In the genomic region with DNA sequence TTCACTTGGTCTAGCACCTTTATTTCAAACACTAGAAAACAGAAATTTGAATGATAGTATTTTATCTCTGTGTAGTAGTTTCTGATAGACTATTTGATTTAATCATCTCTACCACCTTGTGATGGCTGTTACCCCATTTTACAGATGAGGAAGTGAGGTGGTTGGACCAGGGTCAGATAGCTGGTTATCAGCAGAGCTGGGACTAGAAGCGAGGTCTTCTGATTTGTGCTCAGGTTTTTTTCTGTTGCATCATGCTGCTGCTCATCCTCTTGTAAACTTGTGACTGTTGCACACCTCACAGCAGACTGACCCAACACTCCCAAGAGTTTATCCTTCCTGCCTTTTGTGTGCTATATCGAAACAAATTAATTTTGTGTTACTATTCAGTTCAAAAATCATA, we compare ENCODE assay signal across 1 cellular context.
TF ChIP-seq lines count a peak whose summit lies in the region.

No MANE protein-coding gene starts in this region.

TF ChIP-seq in K562, 482 proteins besides CTCF, POLR2A, EP300 and RAD21 (continued from another document and continues in another):
- TF ChIP-seq, protein P1, sequence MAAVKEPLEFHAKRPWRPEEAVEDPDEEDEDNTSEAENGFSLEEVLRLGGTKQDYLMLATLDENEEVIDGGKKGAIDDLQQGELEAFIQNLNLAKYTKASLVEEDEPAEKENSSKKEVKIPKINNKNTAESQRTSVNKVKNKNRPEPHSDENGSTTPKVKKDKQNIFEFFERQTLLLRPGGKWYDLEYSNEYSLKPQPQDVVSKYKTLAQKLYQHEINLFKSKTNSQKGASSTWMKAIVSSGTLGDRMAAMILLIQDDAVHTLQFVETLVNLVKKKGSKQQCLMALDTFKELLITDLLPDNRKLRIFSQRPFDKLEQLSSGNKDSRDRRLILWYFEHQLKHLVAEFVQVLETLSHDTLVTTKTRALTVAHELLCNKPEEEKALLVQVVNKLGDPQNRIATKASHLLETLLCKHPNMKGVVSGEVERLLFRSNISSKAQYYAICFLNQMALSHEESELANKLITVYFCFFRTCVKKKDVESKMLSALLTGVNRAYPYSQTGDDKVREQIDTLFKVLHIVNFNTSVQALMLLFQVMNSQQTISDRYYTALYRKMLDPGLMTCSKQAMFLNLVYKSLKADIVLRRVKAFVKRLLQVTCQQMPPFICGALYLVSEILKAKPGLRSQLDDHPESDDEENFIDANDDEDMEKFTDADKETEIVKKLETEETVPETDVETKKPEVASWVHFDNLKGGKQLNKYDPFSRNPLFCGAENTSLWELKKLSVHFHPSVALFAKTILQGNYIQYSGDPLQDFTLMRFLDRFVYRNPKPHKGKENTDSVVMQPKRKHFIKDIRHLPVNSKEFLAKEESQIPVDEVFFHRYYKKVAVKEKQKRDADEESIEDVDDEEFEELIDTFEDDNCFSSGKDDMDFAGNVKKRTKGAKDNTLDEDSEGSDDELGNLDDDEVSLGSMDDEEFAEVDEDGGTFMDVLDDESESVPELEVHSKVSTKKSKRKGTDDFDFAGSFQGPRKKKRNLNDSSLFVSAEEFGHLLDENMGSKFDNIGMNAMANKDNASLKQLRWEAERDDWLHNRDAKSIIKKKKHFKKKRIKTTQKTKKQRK (IDR thresholded peaks at IDR 0.05; ENCODE audit: borderline replicate concordance, low read depth, low read length), result no peak
- no peak for TF ChIP-seq KLF16 (IDR thresholded peaks at IDR 0.05)
- TF ChIP-seq, protein P2, sequence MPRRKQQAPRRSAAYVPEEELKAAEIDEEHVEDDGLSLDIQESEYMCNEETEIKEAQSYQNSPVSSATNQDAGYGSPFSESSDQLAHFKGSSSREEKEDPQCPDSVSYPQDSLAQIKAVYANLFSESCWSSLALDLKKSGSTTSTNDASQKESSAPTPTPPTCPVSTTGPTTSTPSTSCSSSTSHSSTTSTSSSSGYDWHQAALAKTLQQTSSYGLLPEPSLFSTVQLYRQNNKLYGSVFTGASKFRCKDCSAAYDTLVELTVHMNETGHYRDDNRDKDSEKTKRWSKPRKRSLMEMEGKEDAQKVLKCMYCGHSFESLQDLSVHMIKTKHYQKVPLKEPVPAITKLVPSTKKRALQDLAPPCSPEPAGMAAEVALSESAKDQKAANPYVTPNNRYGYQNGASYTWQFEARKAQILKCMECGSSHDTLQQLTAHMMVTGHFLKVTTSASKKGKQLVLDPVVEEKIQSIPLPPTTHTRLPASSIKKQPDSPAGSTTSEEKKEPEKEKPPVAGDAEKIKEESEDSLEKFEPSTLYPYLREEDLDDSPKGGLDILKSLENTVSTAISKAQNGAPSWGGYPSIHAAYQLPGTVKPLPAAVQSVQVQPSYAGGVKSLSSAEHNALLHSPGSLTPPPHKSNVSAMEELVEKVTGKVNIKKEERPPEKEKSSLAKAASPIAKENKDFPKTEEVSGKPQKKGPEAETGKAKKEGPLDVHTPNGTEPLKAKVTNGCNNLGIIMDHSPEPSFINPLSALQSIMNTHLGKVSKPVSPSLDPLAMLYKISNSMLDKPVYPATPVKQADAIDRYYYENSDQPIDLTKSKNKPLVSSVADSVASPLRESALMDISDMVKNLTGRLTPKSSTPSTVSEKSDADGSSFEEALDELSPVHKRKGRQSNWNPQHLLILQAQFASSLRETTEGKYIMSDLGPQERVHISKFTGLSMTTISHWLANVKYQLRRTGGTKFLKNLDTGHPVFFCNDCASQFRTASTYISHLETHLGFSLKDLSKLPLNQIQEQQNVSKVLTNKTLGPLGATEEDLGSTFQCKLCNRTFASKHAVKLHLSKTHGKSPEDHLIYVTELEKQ (CRISPR knock-in tag; IDR thresholded peaks at IDR 0.05), result no peak
- TF ChIP-seq MCM2 (IDR thresholded peaks at IDR 0.05; ENCODE audit: low read depth), result no peak
- TF ChIP-seq, protein P3, sequence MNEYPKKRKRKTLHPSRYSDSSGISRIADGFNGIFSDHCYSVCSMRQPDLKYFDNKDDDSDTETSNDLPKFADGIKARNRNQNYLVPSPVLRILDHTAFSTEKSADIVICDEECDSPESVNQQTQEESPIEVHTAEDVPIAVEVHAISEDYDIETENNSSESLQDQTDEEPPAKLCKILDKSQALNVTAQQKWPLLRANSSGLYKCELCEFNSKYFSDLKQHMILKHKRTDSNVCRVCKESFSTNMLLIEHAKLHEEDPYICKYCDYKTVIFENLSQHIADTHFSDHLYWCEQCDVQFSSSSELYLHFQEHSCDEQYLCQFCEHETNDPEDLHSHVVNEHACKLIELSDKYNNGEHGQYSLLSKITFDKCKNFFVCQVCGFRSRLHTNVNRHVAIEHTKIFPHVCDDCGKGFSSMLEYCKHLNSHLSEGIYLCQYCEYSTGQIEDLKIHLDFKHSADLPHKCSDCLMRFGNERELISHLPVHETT (CRISPR knock-in tag; conservative IDR thresholded peaks at IDR 0.05 in 1 of 2, IDR thresholded peaks at IDR 0.05 in 1 of 2), result no peak
- no peak for TF ChIP-seq BRF1 (IDR thresholded peaks at IDR 0.05; ENCODE audit: borderline replicate concordance, extremely low read depth, insufficient read length)
- TF ChIP-seq TAF9B (IDR thresholded peaks at IDR 0.05; ENCODE audit: partially characterized antibody), result no peak
- TF ChIP-seq, protein P4, sequence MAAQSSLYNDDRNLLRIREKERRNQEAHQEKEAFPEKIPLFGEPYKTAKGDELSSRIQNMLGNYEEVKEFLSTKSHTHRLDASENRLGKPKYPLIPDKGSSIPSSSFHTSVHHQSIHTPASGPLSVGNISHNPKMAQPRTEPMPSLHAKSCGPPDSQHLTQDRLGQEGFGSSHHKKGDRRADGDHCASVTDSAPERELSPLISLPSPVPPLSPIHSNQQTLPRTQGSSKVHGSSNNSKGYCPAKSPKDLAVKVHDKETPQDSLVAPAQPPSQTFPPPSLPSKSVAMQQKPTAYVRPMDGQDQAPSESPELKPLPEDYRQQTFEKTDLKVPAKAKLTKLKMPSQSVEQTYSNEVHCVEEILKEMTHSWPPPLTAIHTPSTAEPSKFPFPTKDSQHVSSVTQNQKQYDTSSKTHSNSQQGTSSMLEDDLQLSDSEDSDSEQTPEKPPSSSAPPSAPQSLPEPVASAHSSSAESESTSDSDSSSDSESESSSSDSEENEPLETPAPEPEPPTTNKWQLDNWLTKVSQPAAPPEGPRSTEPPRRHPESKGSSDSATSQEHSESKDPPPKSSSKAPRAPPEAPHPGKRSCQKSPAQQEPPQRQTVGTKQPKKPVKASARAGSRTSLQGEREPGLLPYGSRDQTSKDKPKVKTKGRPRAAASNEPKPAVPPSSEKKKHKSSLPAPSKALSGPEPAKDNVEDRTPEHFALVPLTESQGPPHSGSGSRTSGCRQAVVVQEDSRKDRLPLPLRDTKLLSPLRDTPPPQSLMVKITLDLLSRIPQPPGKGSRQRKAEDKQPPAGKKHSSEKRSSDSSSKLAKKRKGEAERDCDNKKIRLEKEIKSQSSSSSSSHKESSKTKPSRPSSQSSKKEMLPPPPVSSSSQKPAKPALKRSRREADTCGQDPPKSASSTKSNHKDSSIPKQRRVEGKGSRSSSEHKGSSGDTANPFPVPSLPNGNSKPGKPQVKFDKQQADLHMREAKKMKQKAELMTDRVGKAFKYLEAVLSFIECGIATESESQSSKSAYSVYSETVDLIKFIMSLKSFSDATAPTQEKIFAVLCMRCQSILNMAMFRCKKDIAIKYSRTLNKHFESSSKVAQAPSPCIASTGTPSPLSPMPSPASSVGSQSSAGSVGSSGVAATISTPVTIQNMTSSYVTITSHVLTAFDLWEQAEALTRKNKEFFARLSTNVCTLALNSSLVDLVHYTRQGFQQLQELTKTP (IDR thresholded peaks at IDR 0.05; ENCODE audit: low read depth in 1 of 2, partially characterized antibody in 2 of 2), result no peak
- TF ChIP-seq, protein P5, sequence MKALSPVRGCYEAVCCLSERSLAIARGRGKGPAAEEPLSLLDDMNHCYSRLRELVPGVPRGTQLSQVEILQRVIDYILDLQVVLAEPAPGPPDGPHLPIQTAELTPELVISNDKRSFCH (CRISPR knock-in tag; IDR thresholded peaks at IDR 0.05), result no peak
- TF ChIP-seq, protein P5 (tag; IDR thresholded peaks at IDR 0.05), result no peak
- TF ChIP-seq C11orf30 (IDR thresholded peaks at IDR 0.05; ENCODE audit: low read depth), result no peak
- TF ChIP-seq NRF1 (conservative IDR thresholded peaks at IDR 0.05 in 1 of 2, IDR thresholded peaks at IDR 0.05 in 1 of 2), result no peak; a peak in 1 of 4 replicates
- 0 out of 2 replicates have a peak, but pooled peaks have one; percentile 14 for TF ChIP-seq ETV1 (tag; conservative IDR thresholded peaks at IDR 0.05; ENCODE audit: low read depth)
- TF ChIP-seq POLR2AphosphoS5 (IDR thresholded peaks at IDR 0.05; ENCODE audit: control insufficient read depth, insufficient read depth, low read depth, low read length), result no peak
- TF ChIP-seq, protein P6, sequence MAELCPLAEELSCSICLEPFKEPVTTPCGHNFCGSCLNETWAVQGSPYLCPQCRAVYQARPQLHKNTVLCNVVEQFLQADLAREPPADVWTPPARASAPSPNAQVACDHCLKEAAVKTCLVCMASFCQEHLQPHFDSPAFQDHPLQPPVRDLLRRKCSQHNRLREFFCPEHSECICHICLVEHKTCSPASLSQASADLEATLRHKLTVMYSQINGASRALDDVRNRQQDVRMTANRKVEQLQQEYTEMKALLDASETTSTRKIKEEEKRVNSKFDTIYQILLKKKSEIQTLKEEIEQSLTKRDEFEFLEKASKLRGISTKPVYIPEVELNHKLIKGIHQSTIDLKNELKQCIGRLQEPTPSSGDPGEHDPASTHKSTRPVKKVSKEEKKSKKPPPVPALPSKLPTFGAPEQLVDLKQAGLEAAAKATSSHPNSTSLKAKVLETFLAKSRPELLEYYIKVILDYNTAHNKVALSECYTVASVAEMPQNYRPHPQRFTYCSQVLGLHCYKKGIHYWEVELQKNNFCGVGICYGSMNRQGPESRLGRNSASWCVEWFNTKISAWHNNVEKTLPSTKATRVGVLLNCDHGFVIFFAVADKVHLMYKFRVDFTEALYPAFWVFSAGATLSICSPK (IDR thresholded peaks at IDR 0.05; ENCODE audit: borderline replicate concordance), result no peak
- no peak for TF ChIP-seq ZNF583 (CRISPR knock-in tag; IDR thresholded peaks at IDR 0.05)
- no peak for TF ChIP-seq CBFB (CRISPR knock-in tag; IDR thresholded peaks at IDR 0.05)
- TF ChIP-seq RBBP5 (IDR thresholded peaks at IDR 0.05; ENCODE audit: borderline replicate concordance, insufficient read depth, low read length, poor library complexity, severe bottlenecking), result no peak
- TF ChIP-seq SMARCA4 (IDR thresholded peaks at IDR 0.05), result peak; percentile 51; the same call in 1 of the 2 replicates
- TF ChIP-seq, protein P7, sequence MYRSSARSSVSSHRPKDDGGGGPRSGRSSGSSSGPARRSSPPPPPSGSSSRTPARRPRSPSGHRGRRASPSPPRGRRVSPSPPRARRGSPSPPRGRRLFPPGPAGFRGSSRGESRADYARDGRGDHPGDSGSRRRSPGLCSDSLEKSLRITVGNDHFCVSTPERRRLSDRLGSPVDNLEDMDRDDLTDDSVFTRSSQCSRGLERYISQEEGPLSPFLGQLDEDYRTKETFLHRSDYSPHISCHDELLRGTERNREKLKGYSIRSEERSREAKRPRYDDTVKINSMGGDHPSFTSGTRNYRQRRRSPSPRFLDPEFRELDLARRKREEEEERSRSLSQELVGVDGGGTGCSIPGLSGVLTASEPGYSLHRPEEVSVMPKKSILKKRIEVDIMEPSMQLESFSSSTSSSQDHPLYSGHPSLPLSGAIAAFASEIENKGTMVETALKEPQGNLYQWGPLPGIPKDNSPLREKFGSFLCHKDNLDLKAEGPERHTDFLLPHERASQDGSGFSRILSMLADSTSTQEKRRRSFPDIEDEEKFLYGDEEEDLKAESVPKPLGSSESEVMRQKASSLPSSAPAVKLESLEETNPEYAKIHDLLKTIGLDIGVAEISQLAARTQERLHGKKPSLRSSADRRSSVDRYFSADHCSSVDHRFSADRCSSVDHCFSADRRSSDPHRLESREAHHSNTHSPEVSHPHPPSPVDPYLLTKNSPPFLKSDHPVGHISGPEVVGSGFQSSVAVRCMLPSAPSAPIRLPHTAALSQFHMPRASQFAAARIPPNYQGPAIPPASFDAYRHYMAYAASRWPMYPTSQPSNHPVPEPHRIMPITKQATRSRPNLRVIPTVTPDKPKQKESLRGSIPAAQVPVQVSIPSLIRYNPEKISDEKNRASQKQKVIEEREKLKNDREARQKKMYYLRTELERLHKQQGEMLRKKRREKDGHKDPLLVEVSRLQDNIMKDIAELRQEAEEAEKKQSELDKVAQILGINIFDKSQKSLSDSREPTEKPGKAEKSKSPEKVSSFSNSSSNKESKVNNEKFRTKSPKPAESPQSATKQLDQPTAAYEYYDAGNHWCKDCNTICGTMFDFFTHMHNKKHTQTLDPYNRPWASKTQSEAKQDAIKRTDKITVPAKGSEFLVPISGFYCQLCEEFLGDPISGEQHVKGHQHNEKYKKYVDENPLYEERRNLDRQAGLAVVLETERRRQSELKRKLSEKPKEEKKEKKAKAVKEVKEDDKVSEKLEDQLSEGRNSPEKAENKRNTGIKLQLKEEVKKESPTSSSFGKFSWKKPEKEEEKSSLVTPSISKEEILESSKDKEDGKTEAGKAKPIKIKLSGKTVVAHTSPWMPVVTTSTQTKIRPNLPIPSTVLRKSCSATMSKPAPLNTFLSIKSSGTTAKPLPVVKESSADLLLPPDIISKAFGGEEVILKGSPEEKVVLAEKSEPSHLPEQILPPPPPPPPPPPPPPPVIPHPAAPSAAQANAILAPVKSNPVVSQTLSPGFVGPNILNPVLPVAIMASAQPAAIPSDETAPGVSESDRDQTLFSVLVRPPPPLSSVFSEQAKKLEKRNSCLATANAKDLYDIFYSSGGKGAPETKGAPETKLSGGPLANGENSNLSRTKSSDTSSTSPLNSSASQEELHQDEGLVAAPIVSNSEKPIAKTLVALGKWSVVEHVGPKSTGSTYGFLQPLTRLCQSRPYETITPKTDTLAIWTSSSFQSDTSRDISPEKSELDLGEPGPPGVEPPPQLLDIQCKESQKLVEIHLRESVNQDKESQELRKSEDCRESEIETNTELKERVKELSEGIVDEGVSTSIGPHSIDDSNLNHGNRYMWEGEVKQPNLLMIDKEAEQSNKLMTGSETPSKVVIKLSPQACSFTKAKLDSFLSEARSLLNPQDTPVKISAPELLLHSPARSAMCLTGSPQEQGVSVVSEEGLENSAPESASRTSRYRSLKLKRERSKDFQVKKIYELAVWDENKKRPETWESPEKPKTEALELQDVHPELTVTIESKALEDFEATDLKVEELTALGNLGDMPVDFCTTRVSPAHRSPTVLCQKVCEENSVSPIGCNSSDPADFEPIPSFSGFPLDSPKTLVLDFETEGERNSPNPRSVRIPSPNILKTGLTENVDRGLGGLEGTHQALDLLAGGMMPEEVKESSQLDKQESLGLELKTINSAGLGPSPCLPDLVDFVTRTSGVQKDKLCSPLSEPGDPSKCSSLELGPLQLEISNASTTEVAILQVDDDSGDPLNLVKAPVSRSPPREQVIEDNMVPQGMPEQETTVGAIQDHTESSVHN (IDR thresholded peaks at IDR 0.05; ENCODE audit: borderline replicate concordance in 1 of 2, low read depth in 1 of 2), result no peak
- TF ChIP-seq, protein P8, sequence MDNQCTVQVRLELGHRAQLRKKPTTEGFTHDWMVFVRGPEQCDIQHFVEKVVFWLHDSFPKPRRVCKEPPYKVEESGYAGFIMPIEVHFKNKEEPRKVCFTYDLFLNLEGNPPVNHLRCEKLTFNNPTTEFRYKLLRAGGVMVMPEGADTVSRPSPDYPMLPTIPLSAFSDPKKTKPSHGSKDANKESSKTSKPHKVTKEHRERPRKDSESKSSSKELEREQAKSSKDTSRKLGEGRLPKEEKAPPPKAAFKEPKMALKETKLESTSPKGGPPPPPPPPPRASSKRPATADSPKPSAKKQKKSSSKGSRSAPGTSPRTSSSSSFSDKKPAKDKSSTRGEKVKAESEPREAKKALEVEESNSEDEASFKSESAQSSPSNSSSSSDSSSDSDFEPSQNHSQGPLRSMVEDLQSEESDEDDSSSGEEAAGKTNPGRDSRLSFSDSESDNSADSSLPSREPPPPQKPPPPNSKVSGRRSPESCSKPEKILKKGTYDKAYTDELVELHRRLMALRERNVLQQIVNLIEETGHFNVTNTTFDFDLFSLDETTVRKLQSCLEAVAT (IDR thresholded peaks at IDR 0.05), result no peak
- no peak for TF ChIP-seq PRPF4 (IDR thresholded peaks at IDR 0.05; ENCODE audit: insufficient read depth, low read depth, low read length, poor library complexity, severe bottlenecking)
- no peak for TF ChIP-seq MAFF (IDR thresholded peaks at IDR 0.05; ENCODE audit: low read length)
- TF ChIP-seq HDAC2 (IDR thresholded peaks at IDR 0.05), result peak; percentile 80; the same call in 1 of the 2 replicates
- no peak for TF ChIP-seq U2AF2 (optimal IDR thresholded peaks at IDR 0.05; ENCODE audit: low read depth, low read length)
